In genomic region chr2:44320832-44321231, GRCh38 we compare ENCODE assay signal across 2 cellular contexts.
A peak's percentile ranks its signal among the peaks of the same experiment; 100 is the strongest.
TF ChIP-seq lines count a peak whose summit lies in the region.

No MANE protein-coding gene starts in this region.

TF ChIP-seq in SK-N-SH, 30 proteins besides CTCF, POLR2A, EP300 and RAD21:
- TF ChIP-seq FOSL2 (IDR thresholded peaks at IDR 0.05; ENCODE audit: borderline replicate concordance, low read depth) (peak; percentile 32; the same call in 1 of the 2 replicates), RXRA (IDR thresholded peaks at IDR 0.05; ENCODE audit: borderline replicate concordance, low read depth) (no peak), TCF12 (IDR thresholded peaks at IDR 0.05) (peak; percentile 25; the same call in 1 of the 2 replicates)

TF ChIP-seq in endothelial cell of umbilical vein, 7 proteins besides CTCF, POLR2A, EP300 and RAD21:
- TF ChIP-seq POLR2AphosphoS5 (IDR thresholded peaks at IDR 0.05; ENCODE audit: insufficient read depth, low read depth, low read length) (no peak), GATA2 (IDR thresholded peaks at IDR 0.05; ENCODE audit: insufficient read depth, insufficient read length, low read depth, low read length) (no peak), JUN (IDR thresholded peaks at IDR 0.05; ENCODE audit: borderline replicate concordance, insufficient read depth, insufficient read length, low read depth) (peak; percentile 6)
